Comparison of ENCODE assay signal across 1 cellular context in the genomic region with DNA sequence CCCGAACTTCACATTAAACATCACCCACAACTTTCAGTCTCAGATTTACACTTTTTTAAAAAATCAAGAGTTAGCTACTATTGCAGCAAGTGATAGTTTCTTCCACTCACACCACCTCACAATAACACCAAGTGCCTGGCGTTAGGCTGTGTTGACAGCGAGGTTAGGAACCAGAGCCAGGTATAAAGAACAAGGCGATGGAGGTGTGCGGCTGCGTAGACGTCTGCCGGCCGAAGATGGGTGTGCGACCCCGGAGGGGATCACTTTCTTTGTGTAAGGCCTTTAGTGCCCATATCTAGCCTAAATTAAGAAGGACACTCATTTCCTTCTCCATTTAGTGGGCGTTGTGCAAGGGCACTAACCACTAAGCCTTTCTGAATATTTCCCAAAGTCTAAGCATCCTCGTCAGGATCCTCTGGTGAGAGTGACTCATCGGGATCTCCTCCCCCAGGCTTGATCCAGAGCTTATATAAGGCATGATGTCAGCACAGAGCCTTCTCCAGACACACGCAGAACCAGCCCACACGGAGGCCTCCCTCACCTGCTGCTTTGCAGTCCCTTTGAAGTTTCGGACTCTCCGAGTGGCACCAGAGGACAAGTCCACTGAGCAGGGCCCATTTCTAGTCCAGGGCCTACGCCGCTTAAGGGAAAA.
A peak's percentile ranks its signal among the peaks of the same experiment; 100 is the strongest.
TF ChIP-seq lines count a peak whose summit lies in the region.

No MANE protein-coding gene starts in this region.

TF ChIP-seq in H1, 55 proteins besides CTCF, POLR2A, EP300 and RAD21 (continued from another document):
- peak; percentile 16 for TF ChIP-seq EZH2 (IDR thresholded peaks at IDR 0.05; ENCODE audit: low read depth, low read length, severe bottlenecking)
- peak; percentile 36; the same call in 1 of the 2 replicates for TF ChIP-seq JUND (IDR thresholded peaks at IDR 0.05; ENCODE audit: low read length)
- TF ChIP-seq ASH2L (IDR thresholded peaks at IDR 0.05; ENCODE audit: low read length), result no peak
- no peak for TF ChIP-seq E2F6 (IDR thresholded peaks at IDR 0.05)
